8 cellular contexts compared by ENCODE assay signal in the genomic region with DNA sequence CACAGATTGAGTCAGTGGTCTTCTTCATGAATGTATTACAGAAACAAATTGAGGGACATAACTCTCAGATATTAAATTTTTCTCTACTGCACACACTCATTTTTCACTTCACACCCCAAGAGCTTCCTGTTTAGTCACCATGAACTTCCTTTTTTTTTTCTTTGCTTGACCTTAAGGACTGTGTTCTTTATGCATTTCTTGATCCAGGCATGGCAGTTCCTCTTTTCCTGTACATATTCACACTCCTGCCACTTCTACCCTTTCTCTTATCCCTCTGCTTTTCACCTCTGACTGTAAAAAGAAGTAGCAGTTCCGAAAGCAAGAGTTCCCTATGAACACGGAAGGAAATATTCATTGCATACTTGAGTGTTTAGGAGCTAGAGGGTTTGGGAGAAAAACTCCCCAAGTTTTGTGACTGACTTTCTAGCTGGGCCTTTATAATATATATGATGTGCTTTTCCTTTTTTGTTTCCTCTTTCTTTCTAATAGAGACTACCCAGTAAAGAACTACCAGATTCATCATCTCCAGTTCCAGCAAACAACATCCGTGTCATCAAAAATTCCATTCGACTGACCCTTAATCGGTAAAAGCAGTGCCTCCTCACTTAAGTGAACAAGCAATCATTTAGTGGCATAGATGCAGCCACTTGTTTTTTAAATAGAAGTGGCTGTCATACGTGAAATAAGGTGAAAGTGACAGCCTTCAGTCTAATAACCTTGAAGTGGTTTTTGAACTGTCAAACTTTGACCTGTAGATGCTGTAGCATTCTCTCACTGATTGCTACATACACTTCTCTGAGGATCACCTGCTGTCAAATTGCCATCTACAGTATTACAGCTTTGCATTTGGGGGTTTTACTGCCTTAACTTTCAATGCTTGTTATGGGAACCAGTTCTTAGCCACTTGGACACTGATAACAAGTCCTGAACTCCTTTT. TPM values are rescaled to one million over a fixed set of nuclear protein-coding genes. Genes with fewer than 3 reads are reported as not detected.
A peak's percentile ranks its signal among the peaks of the same experiment; 100 is the strongest.
DNase-seq lines count a peak whose midpoint lies in the region; ATAC-seq and TF ChIP-seq lines count a peak whose summit lies in the region.

No MANE protein-coding gene starts in this region.

- H3K9me3 Mint-ChIP-seq in T-cell (no peaks in the 10 kb centered on the region), Calu3 (ENCODE audit: low read depth, unreplicated experiment) (no peaks in the 10 kb centered on the region)

- H3K4me3 Mint-ChIP-seq in T-cell: no peak overlapping the region
- no peak overlapping the region for H3K4me3 Mint-ChIP-seq in Calu3 (ENCODE audit: low read depth, unreplicated experiment)

- BruUV-seq in Calu3 (replicated peaks; lab: Mats Ljungman, UMichigan): no TSS peak

- CTCF ChIA-PET in T-cell (lab: Charles Lee): interaction anchor here in 1 of 2 donors (0.6 to 1.5 kb wide), 2 partner anchors 105 to 202 kb away, joined by 3 to 5 read pairs; no protein-coding TSS in a partner anchor
- CTCF ChIA-PET in Calu3 (lab: Charles Lee): interaction anchor here (0.8 kb wide), 2 partner anchors 202 to 286 kb away, joined by 3 read pairs; no protein-coding TSS in a partner anchor

- DNase-seq in T-cell (no peak), left lobe of liver (ENCODE audit: low spot score) (no peak), Calu3 (no peak), NCI-H1436 (lab: John Stamatoyannopoulos, UW) (no peak)
- DNase-seq in effector memory CD4-positive, alpha-beta T cell: no peak
- DNase-seq in activated CD8-positive, alpha-beta memory T cell treated with anti-CD3 and anti-CD28 coated beads, Interleukin-2, amount 50 U/mL, for 4 hours: no peak

- H3K36me3 Mint-ChIP-seq in T-cell: peaks cover 48% of the 10 kb centered on the region
- peaks cover 9% of the 10 kb centered on the region for H3K36me3 Mint-ChIP-seq in Calu3 (ENCODE audit: insufficient read depth, unreplicated experiment)

- H3K79me2 ChIP-seq in DOHH2 (ENCODE audit: control insufficient read depth, low read length): peaks cover 5% of the 10 kb centered on the region; the same call in 1 of the 2 replicates

- peak overlapping the region; percentile 51 for H3K4me2 ChIP-seq in DOHH2 (ENCODE audit: low read length)

- no peaks in the 10 kb centered on the region for H4K20me1 ChIP-seq in DOHH2 (ENCODE audit: control insufficient read depth, insufficient read depth, low read depth, low read length)

- no peaks in the 10 kb centered on the region for H3K27me3 Mint-ChIP-seq in T-cell
- no peaks in the 10 kb centered on the region for H3K27me3 Mint-ChIP-seq in Calu3 (ENCODE audit: unreplicated experiment)

- peak overlapping the region; percentile 2 to 69 for H3K27ac Mint-ChIP-seq in T-cell
- H3K27ac Mint-ChIP-seq in Calu3 (ENCODE audit: unreplicated experiment): no peak overlapping the region

- H3K27ac ChIP-seq in DOHH2 (ENCODE audit: low read depth, low read length): peak overlapping the region; percentile 60
- H3K27ac ChIP-seq in effector memory CD4-positive, alpha-beta T cell (ENCODE audit: insufficient read depth, low read length, poor library complexity, severe bottlenecking): no peak overlapping the region

- H3F3A ChIP-seq in DOHH2 (ENCODE audit: control insufficient read depth, insufficient read depth): peaks cover 28% of the 10 kb centered on the region

- peaks cover 6 to 16% (median 8%) of the 10 kb centered on the region in 3 donors for H3K4me1 Mint-ChIP-seq in T-cell
- H3K4me1 Mint-ChIP-seq in Calu3 (ENCODE audit: low read depth, unreplicated experiment): no peaks in the 10 kb centered on the region

- peaks cover 33% of the 10 kb centered on the region for H3K4me1 ChIP-seq in DOHH2 (ENCODE audit: control insufficient read depth, low read length)
- no peaks in the 10 kb centered on the region for H3K4me1 ChIP-seq in effector memory CD4-positive, alpha-beta T cell (ENCODE audit: control insufficient read depth, insufficient read depth, low read length, poor library complexity, severe bottlenecking)

- no peaks in the 10 kb centered on the region for H3K9me2 ChIP-seq in DOHH2 (replicated peaks; ENCODE audit: control insufficient read depth, low read length)

- ATAC-seq in HG02623 (IDR thresholded peaks at IDR 0.05; ENCODE audit: unreplicated experiment): peak; percentile 55
- peak in 1 of 4 experiments; percentile 23 for ATAC-seq in T-cell (replicated peaks in 1 of 4)
- peak; percentile 34 for ATAC-seq in left lobe of liver

- intact Hi-C loops in Calu3 (cut with micrococcal nuclease; ENCODE audit: unreplicated experiment): no loop called here

- H3K9me3 ChIP-seq in DOHH2 (ENCODE audit: control insufficient read depth, insufficient read depth, low read length): no peaks in the 10 kb centered on the region
- H3K9me3 ChIP-seq in effector memory CD4-positive, alpha-beta T cell (ENCODE audit: control insufficient read depth, low read length): no peaks in the 10 kb centered on the region

- no peaks in the 10 kb centered on the region for H3K27me3 ChIP-seq in DOHH2 (ENCODE audit: control insufficient read depth, low read length)
- H3K27me3 ChIP-seq in effector memory CD4-positive, alpha-beta T cell (replicated peaks; ENCODE audit: control insufficient read depth, insufficient read depth, low read length, poor library complexity, severe bottlenecking): no peaks in the 10 kb centered on the region

- POLR2A ChIA-PET in T-cell (lab: Charles Lee): interaction anchor here in 1 of 2 donors (0.7 kb wide), 3 partner anchors 91 to 1318 kb away, joined by 3 to 5 read pairs (median 5); no protein-coding TSS in a partner anchor

- peaks cover 61% of the 10 kb centered on the region for H3K36me3 ChIP-seq in DOHH2 (ENCODE audit: control insufficient read depth, low read length)
- peaks cover 35% of the 10 kb centered on the region for H3K36me3 ChIP-seq in effector memory CD4-positive, alpha-beta T cell (ENCODE audit: control insufficient read depth, insufficient read depth, low read length)

- TF ChIP-seq CTCF in DOHH2 (IDR thresholded peaks at IDR 0.05; ENCODE audit: low read depth, low read length, poor library complexity, severe bottlenecking) (no peak), Calu3 (IDR thresholded peaks at IDR 0.05; ENCODE audit: unreplicated experiment) (no peak)

- H3K4me3 ChIP-seq in DOHH2 (ENCODE audit: low read length): peak overlapping the region; percentile 22; the same call in 1 of the 2 replicates
- no peak overlapping the region for H3K4me3 ChIP-seq in effector memory CD4-positive, alpha-beta T cell (ENCODE audit: insufficient read depth, low read depth, low read length, poor library complexity, severe bottlenecking)

RNA-seq across cellular contexts. Expression of a gene that starts 40.8 kb away (rescaled TPM):
- total RNA-seq in T-cell (10 to 100 TPM; 20.6 to 34.8 (median 29.6) TPM), left lobe of liver (2.9 TPM), Calu3 (2022) (14.4 and 14.7 TPM in 2 replicates)
